ENCODE assay signal across 8 cellular contexts in the genomic region with DNA sequence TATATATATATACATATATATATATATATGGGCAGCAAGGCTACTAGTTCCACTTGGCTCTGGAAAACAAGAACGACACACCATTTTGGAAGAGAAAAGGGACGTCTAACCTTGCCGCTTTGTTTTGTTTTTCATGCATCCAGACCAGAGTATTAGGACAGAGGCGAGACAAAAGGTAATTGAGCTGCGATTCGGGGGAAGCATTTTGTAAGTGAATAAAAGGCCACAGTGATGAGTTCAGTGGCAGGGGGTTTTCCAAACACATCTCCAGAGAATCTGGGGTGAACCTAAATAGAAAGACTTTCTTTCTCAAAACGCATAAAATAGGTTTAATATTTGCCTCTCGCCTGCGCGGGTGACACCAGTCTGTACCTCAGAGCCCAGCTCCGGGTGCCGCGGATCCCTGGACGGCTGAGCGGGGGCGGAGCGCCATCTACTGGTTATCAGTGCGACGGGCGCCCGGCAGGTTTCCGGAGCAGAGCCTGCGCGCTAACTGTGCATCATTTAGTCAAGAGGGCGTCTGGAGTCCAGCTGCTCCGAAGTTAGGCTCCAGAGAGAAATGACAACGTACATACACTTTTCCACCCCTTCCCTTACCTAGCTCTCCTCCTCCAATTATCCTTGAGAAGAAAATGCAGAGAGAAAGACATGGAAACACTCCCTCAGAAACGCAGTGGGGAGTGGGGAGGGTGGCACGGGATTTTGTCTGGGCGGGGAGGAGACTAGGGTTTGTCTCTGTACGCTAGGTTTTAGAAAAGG.
A peak's percentile ranks its signal among the peaks of the same experiment; 100 is the strongest.
DNase-seq lines count a peak whose midpoint lies in the region; ATAC-seq and TF ChIP-seq lines count a peak whose summit lies in the region.

No MANE protein-coding gene starts in this region.

- no peak overlapping the region for H3K27ac Mint-ChIP-seq in activated CD4-positive, alpha-beta T cell treated with anti-CD3 and anti-CD28 coated beads, Interleukin-2, amount 10 ng/mL, durations not matched to agents 24 days and 14 days

- peaks cover 42% of the 10 kb centered on the region for H3K27me3 Mint-ChIP-seq in activated CD4-positive, alpha-beta T cell treated with anti-CD3 and anti-CD28 coated beads, Interleukin-2, amount 10 ng/mL, durations not matched to agents 24 days and 14 days

- peaks cover 0 to 41% of the 10 kb centered on the region in 2 donors for H3K27me3 ChIP-seq in left lung

- ATAC-seq in GM18909 (IDR thresholded peaks at IDR 0.05; ENCODE audit: poor library complexity, unreplicated experiment) (peak; percentile 99), HG03139 (IDR thresholded peaks at IDR 0.05; ENCODE audit: unreplicated experiment) (peak; percentile 97), left lung (peak; percentile 99)

- peaks cover 6% of the 10 kb centered on the region for H3K4me1 Mint-ChIP-seq in activated CD4-positive, alpha-beta T cell treated with anti-CD3 and anti-CD28 coated beads, Interleukin-2, amount 10 ng/mL, durations not matched to agents 24 days and 14 days

- no peaks in the 10 kb centered on the region for H3K36me3 ChIP-seq in left lung

- DNase-seq in Ammon's horn (ENCODE audit: low spot score) = peak; percentile 85
- DNase-seq in NCI-H460 (ENCODE audit: extremely low read depth, low read depth) = peak; percentile 50
- DNase-seq in activated CD4-positive, alpha-beta T cell treated with anti-CD3 and anti-CD28 coated beads, Interleukin-2, amount 10 ng/mL, durations not matched to agents 24 days and 14 days = peak; percentile 95
- DNase-seq in cortex of kidney (lab: John Stamatoyannopoulos, UW) = peak; percentile 6
- DNase-seq in left lung = peak; percentile 71 to 93
- DNase-seq in stimulated activated CD4-positive, alpha-beta T cell treated with anti-CD3 and anti-CD28 coated beads, Interleukin-4, amount 100 ng/mL, for 4 hours = peak; percentile 77 to 86

- peak; percentile 89 for TF ChIP-seq CTCF in left lung (IDR thresholded peaks at IDR 0.05)

- intact Hi-C loops in activated CD4-positive, alpha-beta T cell treated with anti-CD3 and anti-CD28 coated beads, Interleukin-2, amount 10 ng/mL, durations not matched to agents 24 days and 14 days (cut with micrococcal nuclease) = loop anchor here (2.0 to 10.0 kb wide), 4 partner anchors 647 to 1495 kb away; no protein-coding TSS in a partner anchor
- intact Hi-C loops in left lung (cut with DNase I) = no loop called here

- H3K9me3 ChIP-seq in left lung = no peaks in the 10 kb centered on the region

- H3K9me3 Mint-ChIP-seq in activated CD4-positive, alpha-beta T cell treated with anti-CD3 and anti-CD28 coated beads, Interleukin-2, amount 10 ng/mL, durations not matched to agents 24 days and 14 days = no peaks in the 10 kb centered on the region

- H3K27ac ChIP-seq in left lung = no peak overlapping the region

- no peaks in the 10 kb centered on the region for H3K4me1 ChIP-seq in left lung

- no peaks in the 10 kb centered on the region for H3K36me3 Mint-ChIP-seq in activated CD4-positive, alpha-beta T cell treated with anti-CD3 and anti-CD28 coated beads, Interleukin-2, amount 10 ng/mL, durations not matched to agents 24 days and 14 days (ENCODE audit: low read depth)

- H3K4me3 Mint-ChIP-seq in activated CD4-positive, alpha-beta T cell treated with anti-CD3 and anti-CD28 coated beads, Interleukin-2, amount 10 ng/mL, durations not matched to agents 24 days and 14 days = peak overlapping the region; percentile 66

- H3K4me3 ChIP-seq in left lung = no peak overlapping the region

Comparison
In these comparisons a context has a peak if more than half of its experiments do, and no peak if none do; other contexts are left out.
1. DNase-seq: peak in every context shown above with its lines; median percentile 95 in activated CD4-positive, alpha-beta T cell treated with anti-CD3 and anti-CD28 coated beads, Interleukin-2, amount 10 ng/mL, durations not matched to agents 24 days and 14 days; 85 in Ammon's horn; 82 in left lung; 82 in stimulated activated CD4-positive, alpha-beta T cell treated with anti-CD3 and anti-CD28 coated beads, Interleukin-4, amount 100 ng/mL, for 4 hours; 50 in NCI-H460; 6 in cortex of kidney.